9 cellular contexts compared by ENCODE assay signal in the genomic region with DNA sequence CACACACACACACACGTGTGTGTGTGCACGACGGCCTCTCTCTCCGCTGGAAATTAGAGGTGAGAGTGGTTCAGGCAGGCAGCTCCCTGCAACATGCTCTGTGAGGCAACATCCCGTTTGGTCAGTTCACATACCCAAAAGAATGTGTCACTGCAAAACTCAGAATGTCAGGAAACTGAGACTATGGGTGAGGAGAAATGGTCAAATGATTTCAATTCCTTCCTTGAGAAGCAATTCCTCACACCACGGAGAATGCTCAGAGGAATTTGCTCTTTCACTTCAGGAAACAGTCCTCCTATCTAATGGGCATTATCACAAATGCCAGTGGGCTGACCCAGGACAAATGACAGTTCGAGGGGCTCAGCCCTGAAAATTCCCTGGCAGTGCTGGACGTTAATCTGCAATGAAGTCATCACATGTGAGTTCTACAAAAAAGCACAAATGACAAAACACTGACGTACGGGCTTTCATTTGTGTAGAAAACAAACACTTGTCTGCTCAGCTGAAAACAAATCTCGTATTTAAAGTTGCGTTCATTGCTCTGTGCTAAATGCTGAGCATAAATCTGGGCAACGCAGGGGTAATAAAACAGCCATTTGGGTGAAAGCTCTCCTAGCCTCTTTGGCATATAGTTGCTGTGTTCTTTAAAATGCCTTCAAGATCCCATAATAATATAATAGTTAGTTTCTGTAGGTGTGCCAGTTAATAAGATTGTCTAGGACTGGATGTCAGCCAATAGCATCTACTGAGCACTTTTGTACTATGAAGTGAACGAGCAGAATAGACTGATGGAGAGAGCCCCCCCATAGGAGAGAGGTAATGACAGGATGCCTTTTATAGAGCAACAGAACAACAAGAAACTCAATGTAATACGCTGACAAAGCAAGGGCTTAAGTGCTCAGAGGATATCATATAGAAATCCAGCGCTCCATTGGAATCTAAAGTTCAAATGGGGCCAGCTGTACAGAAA. TPM values are rescaled to one million over a fixed set of nuclear protein-coding genes. Genes with fewer than 3 reads are reported as not detected.
DNase-seq lines count a peak whose midpoint lies in the region; ATAC-seq and TF ChIP-seq lines count a peak whose summit lies in the region.
"Had no signal": no experiment of that assay in that cellular context is flagged by ENCODE, and none has a peak within 500 bp of the region (broad histone marks: within the 10 kb centered on the region; RNA-seq: fewer than 3 reads in every experiment).

No MANE protein-coding gene starts in this region.

- ATAC-seq in gastrocnemius medialis: peak; percentile 37 to 58
- ATAC-seq in left colon: no peak
- no peak for ATAC-seq in GM21367 (IDR thresholded peaks at IDR 0.05; ENCODE audit: unreplicated experiment)
- ATAC-seq in GM21528 (IDR thresholded peaks at IDR 0.05; ENCODE audit: low FRiP score, unreplicated experiment): no peak

- H3K4me3 ChIP-seq in GM23248: peak overlapping the region; percentile 68
- H3K4me3 ChIP-seq in SJCRH30: peak overlapping the region; percentile 23
- H3K4me3 ChIP-seq in fibroblast of villous mesenchyme (ENCODE audit: low read depth, low read length): peak overlapping the region; percentile 7
- peak overlapping the region in 3 of 4 donors; percentile 6 to 45 (median 21) for H3K4me3 ChIP-seq in gastrocnemius medialis

- H3K9me3 ChIP-seq in GM23248 (ENCODE audit: low read depth) (no peaks in the 10 kb centered on the region), SJCRH30 (replicated peaks) (no peaks in the 10 kb centered on the region), gastrocnemius medialis (no peaks in the 10 kb centered on the region)

- peak overlapping the region; percentile 68 for H3K4me2 ChIP-seq in GM23248 (ENCODE audit: unreplicated experiment)

- H3K27me3 ChIP-seq in GM23248 (replicated peaks; ENCODE audit: insufficient read depth): no peaks in the 10 kb centered on the region
- H3K27me3 ChIP-seq in SJCRH30: peaks cover 3% of the 10 kb centered on the region; the same call in 1 of the 2 replicates
- no peaks in the 10 kb centered on the region for H3K27me3 ChIP-seq in gastrocnemius medialis

- H2AFZ ChIP-seq in GM23248: peak overlapping the region; percentile 70

- H3K27ac ChIP-seq in GM23248 (peak overlapping the region; percentile 82), SJCRH30 (no peak overlapping the region), gastrocnemius medialis (peak overlapping the region in 1 of 4 donors; percentile 47)

- peak overlapping the region; percentile 62 for H3K9ac ChIP-seq in GM23248

- H3K9me2 ChIP-seq in GM23248 (ENCODE audit: insufficient read depth): no peaks in the 10 kb centered on the region

- no peaks in the 10 kb centered on the region for H3K79me2 ChIP-seq in GM23248 (ENCODE audit: insufficient read depth)

- H3K4me1 ChIP-seq in GM23248 (ENCODE audit: insufficient read depth) (peaks cover 30% of the 10 kb centered on the region), SJCRH30 (no peaks in the 10 kb centered on the region; the same call in none of the 2 replicates), gastrocnemius medialis (peaks cover 0 to 1% of the 10 kb centered on the region in 2 donors)

- no peaks in the 10 kb centered on the region for H4K20me1 ChIP-seq in GM23248 (ENCODE audit: insufficient read depth)

- intact Hi-C loops in gastrocnemius medialis (cut with DNase I; ENCODE audit: low total_unique reads): no loop called here
- intact Hi-C loops in left colon (cut with DNase I, micrococcal nuclease): no loop called here

- H3K36me3 ChIP-seq in GM23248 (ENCODE audit: low read depth) (no peaks in the 10 kb centered on the region), SJCRH30 (no peaks in the 10 kb centered on the region), gastrocnemius medialis (no peaks in the 10 kb centered on the region)

- whole genome bisulfite sequencing in GM23248 (ENCODE audit: low coverage in 1 of 2, low lambda C conversion rate in 2 of 2, missing lambda C conversion rate in 2 of 2), 2 experiments: 39 to 44% methylated on average over 16 of the region's 16 CpGs

- TF ChIP-seq CTCF in fibroblast of villous mesenchyme (IDR thresholded peaks at IDR 0.05; ENCODE audit: insufficient read depth, low read depth, low read length): no peak
- TF ChIP-seq CTCF in gastrocnemius medialis (IDR thresholded peaks at IDR 0.05 in 4 of 5, conservative IDR thresholded peaks at IDR 0.05 in 1 of 5): no peak

- H3F3A ChIP-seq in GM23248 (ENCODE audit: insufficient read depth): peaks cover 27% of the 10 kb centered on the region

- peak; percentile 91 for DNase-seq in GM23248
- no peak for DNase-seq in SJCRH30
- DNase-seq in fibroblast of villous mesenchyme (ENCODE audit: low read depth): peak; percentile 87
- DNase-seq in gastrocnemius medialis: no peak
- DNase-seq in left colon: no peak
- DNase-seq in pons (ENCODE audit: low spot score): no peak
- DNase-seq: OCI-M1 had no signal

- TF ChIP-seq POLR2A in gastrocnemius medialis (IDR thresholded peaks at IDR 0.05): no peak

- in situ Hi-C loops in GM23248 (cut with MboI): no loop called here
- in situ Hi-C loops in gastrocnemius medialis (cut with MboI; ENCODE audit: low sequenced_read_pairs in 4 of 4): no loop called here

RNA-seq across cellular contexts. Expression of gene LATS2, which starts 18.7 kb away (rescaled TPM):
- total RNA-seq in GM23248 (2014; rRNA removed; shearing (Covaris generic)): 23.0 and 28.5 TPM in 2 replicates
- 10.6 and 11.8 TPM in 2 replicates for polyA plus RNA-seq in GM23248 (2016; fragmentation: Nextera tagmentation; extraction: Ambion mirVana)
- total RNA-seq in SJCRH30 (2014; rRNA removed; shearing (Covaris generic)): 14.9 and 16.9 TPM in 2 replicates
- total RNA-seq in fibroblast of villous mesenchyme (20.9 and 32.0 TPM in 2 replicates), gastrocnemius medialis (10 to 100 TPM; 11.5 to 34.1 (median 18.8) TPM), left colon (10 to 100 TPM in 1 of 2 donors, 1 to 10 TPM in 1; 7.5 to 14.8 TPM)

RNA-seq across cellular contexts. Expression of gene SAP18, which starts 59.9 kb away (rescaled TPM):
- 51.7 and 56.0 TPM in 2 replicates for total RNA-seq in GM23248 (2014; rRNA removed; shearing (Covaris generic))
- polyA plus RNA-seq in GM23248 (2016; fragmentation: Nextera tagmentation; extraction: Ambion mirVana): 487 TPM in 2 replicates
- 126 and 148 TPM in 2 replicates for total RNA-seq in SJCRH30 (2014; rRNA removed; shearing (Covaris generic))
- total RNA-seq in fibroblast of villous mesenchyme: 36.1 and 50.5 TPM in 2 replicates
- 10 to 100 TPM; 46.8 to 84.1 (median 68.2) TPM for total RNA-seq in gastrocnemius medialis
- 100 to 1,000 TPM; 192 to 200 TPM for total RNA-seq in left colon

Comparison
In these comparisons a context has a peak if more than half of its experiments do, and no peak if none do; other contexts are left out.
1. DNase-seq: peak in GM23248 (single experiment) and fibroblast of villous mesenchyme (single experiment); none in SJCRH30 (0 of 2), gastrocnemius medialis (0 of 2), left colon (0 of 2) and pons (single experiment).
2. H3K4me3 ChIP-seq: peak in every context shown above with its lines; median percentile 68 in GM23248; 23 in SJCRH30; 21 in gastrocnemius medialis; 7 in fibroblast of villous mesenchyme.
3. ATAC-seq: peak in gastrocnemius medialis (2 of 2); none in left colon (single experiment), GM21367 (single experiment) and GM21528 (single experiment).